ENCODE assay signal across 14 cellular contexts in genomic region chr9:91858670-91859030, GRCh38.
"Had no signal": no experiment of that assay in that cellular context is flagged by ENCODE, and none has a peak within 500 bp of the region (broad histone marks: within the 10 kb centered on the region; RNA-seq: fewer than 3 reads in every experiment).

No MANE protein-coding gene starts in this region.

- H3K27ac ChIP-seq: foreskin keratinocyte, neutrophil, tibial artery, vagina had no signal

- H3K9me3 ChIP-seq: neutrophil, tibial artery, vagina had no signal

- H3K27me3 ChIP-seq: foreskin keratinocyte, neutrophil, tibial artery, vagina had no signal

- H3K36me3 Mint-ChIP-seq: activated CD4-positive, alpha-beta memory T cell treated with anti-CD3 and anti-CD28 coated beads for 36 hours; immature natural killer cell had no signal

- DNase-seq: activated CD4-positive, alpha-beta memory T cell treated with anti-CD3 and anti-CD28 coated beads for 36 hours; activated effector memory CD4-positive, alpha-beta T cell treated with Interleukin-2 at 50 U/mL for 16 hours; activated naive CD4-positive, alpha-beta T cell treated with anti-CD3 and anti-CD28 coated beads, Interleukin-2, amount 50 U/mL, for 16 hours; activated T-cell treated with anti-CD3 and anti-CD28 coated beads, Interleukin-2, amount 50 U/mL, for 4 hours; cortex of kidney; effector CD8-positive, alpha-beta T cell; foreskin keratinocyte; immature natural killer cell; right cardiac atrium; tibial artery had no signal

- H3K27ac Mint-ChIP-seq: activated CD4-positive, alpha-beta memory T cell treated with anti-CD3 and anti-CD28 coated beads for 36 hours; immature natural killer cell; stimulated activated effector memory CD8-positive, alpha-beta T cell treated with anti-CD3 and anti-CD28 coated beads, Interleukin-12 subunit alpha, Interleukin-12 subunit beta, amount 100 ng/mL, for 72 hours had no signal

- H3K4me1 Mint-ChIP-seq: central memory CD8-positive, alpha-beta T cell; immature natural killer cell had no signal

- H3K4me3 Mint-ChIP-seq: activated CD4-positive, alpha-beta memory T cell treated with anti-CD3 and anti-CD28 coated beads for 36 hours; activated T-cell treated with anti-CD3 and anti-CD28 coated beads, Interleukin-2, amount 50 U/mL, for 4 hours; central memory CD8-positive, alpha-beta T cell; immature natural killer cell; stimulated activated effector memory CD8-positive, alpha-beta T cell treated with anti-CD3 and anti-CD28 coated beads, Interleukin-12 subunit alpha, Interleukin-12 subunit beta, amount 100 ng/mL, for 72 hours had no signal

- H3K36me3 ChIP-seq: neutrophil, tibial artery, vagina had no signal

- H3K9me3 Mint-ChIP-seq: activated CD4-positive, alpha-beta memory T cell treated with anti-CD3 and anti-CD28 coated beads for 36 hours; activated T-cell treated with anti-CD3 and anti-CD28 coated beads, Interleukin-2, amount 50 U/mL, for 4 hours; stimulated activated effector memory CD8-positive, alpha-beta T cell treated with anti-CD3 and anti-CD28 coated beads, Interleukin-12 subunit alpha, Interleukin-12 subunit beta, amount 100 ng/mL, for 72 hours had no signal

- H3K4me1 ChIP-seq: foreskin keratinocyte, tibial artery had no signal

- H3K4me3 ChIP-seq: tibial artery, vagina had no signal
